Comparison of ENCODE assay signal across 20 cellular contexts in genomic region chr11:57054782-57055181, GRCh38.
DNase-seq lines count a peak whose midpoint lies in the region; ATAC-seq, FAIRE-seq and TF ChIP-seq lines count a peak whose summit lies in the region.
"Had no signal": no experiment of that assay in that cellular context is flagged by ENCODE, and none has a peak within 500 bp of the region (broad histone marks: within the 10 kb centered on the region; RNA-seq: fewer than 3 reads in every experiment).

No MANE protein-coding gene starts in this region.

- no peaks in the 10 kb centered on the region for H3F3A ChIP-seq in smooth muscle cell (ENCODE audit: low read depth)

- H3K27ac ChIP-seq in A549 = peak overlapping the region; percentile 16 to 54; a peak in 1 of 6 replicates
- H3K27ac ChIP-seq in smooth muscle cell (ENCODE audit: low read depth) = no peak overlapping the region
- H3K27ac ChIP-seq: 22Rv1, BLaER1 had no signal

- H3K27me3 ChIP-seq in smooth muscle cell (ENCODE audit: low read depth) = no peaks in the 10 kb centered on the region
- H3K27me3 ChIP-seq: BE2C, BLaER1 had no signal

- no peaks in the 10 kb centered on the region for H3K79me2 ChIP-seq in smooth muscle cell (ENCODE audit: low read depth)

- H4K20me1 ChIP-seq in smooth muscle cell (ENCODE audit: low read depth) = no peaks in the 10 kb centered on the region
- H4K20me1 ChIP-seq: BLaER1 had no signal

- H3K4me2 ChIP-seq in A549 (peak overlapping the region; percentile 33), smooth muscle cell (no peak overlapping the region)
- H3K4me2 ChIP-seq: BLaER1 had no signal

- no peak for TF ChIP-seq EP300 in A549 (IDR thresholded peaks at IDR 0.05)

- no peak overlapping the region for H3K9ac ChIP-seq in smooth muscle cell (ENCODE audit: low read depth)
- H3K9ac ChIP-seq: BLaER1 had no signal

- H3K9me3 ChIP-seq in A549 (no peaks in the 10 kb centered on the region), smooth muscle cell (replicated peaks; ENCODE audit: low read depth) (no peaks in the 10 kb centered on the region)
- H3K9me3 ChIP-seq: BE2C, BLaER1 had no signal

- no peak for ATAC-seq in A549
- peak; percentile 85 for ATAC-seq in SK-N-SH treated with all-trans-retinoic acid at 6 μM for 48 hours
- ATAC-seq: GM12878 had no signal

- TF ChIP-seq CTCF in A549 (IDR thresholded peaks at IDR 0.05) (no peak), smooth muscle cell (IDR thresholded peaks at IDR 0.05; ENCODE audit: borderline replicate concordance, insufficient read depth, poor library complexity, severe bottlenecking) (no peak)

- DNase-seq in A549 (ENCODE audit: low read depth in 1 of 2, low spot score in 1 of 2) (no peak), smooth muscle cell (lab: John Stamatoyannopoulos, UW; ENCODE audit: unreplicated experiment) (no peak), activated gamma-delta T cell (lab: John Stamatoyannopoulos, UW) (no peak), G401 (ENCODE audit: low spot score) (no peak)
- DNase-seq: ACHN; BE2C; C1 segment of cervical spinal cord; CD4-positive, alpha-beta memory T cell; CD4-positive, CD25-positive, alpha-beta regulatory T cell; CD8-positive, alpha-beta memory T cell; COR-L47; DMS 273 treated with DMSO at 0.1 percent for 48 hours; DMS79 treated with DMSO at 0.1 percent for 48 hours; GDM1 had no signal

- FAIRE-seq in A549 (lab: Jason Lieb, UNC) = no peak
- FAIRE-seq: GM12878, GM12892, GM18507 had no signal

- no peak overlapping the region for H3K4me3 ChIP-seq in A549
- H3K4me3 ChIP-seq in smooth muscle cell = no peak overlapping the region
- H3K4me3 ChIP-seq: BLaER1, GM12878 had no signal

- H2AFZ ChIP-seq in smooth muscle cell (ENCODE audit: low read depth) = peak overlapping the region; percentile 1

- TF ChIP-seq POLR2A in A549 (IDR thresholded peaks at IDR 0.05; ENCODE audit: low read length) = no peak

- in situ Hi-C loops in G401 (cut with HindIII; ENCODE audit: low sequenced_read_pairs) = no loop called here

- no peaks in the 10 kb centered on the region for H3K36me3 ChIP-seq in smooth muscle cell (ENCODE audit: low read depth)
- H3K36me3 ChIP-seq: BE2C, BLaER1 had no signal

- peaks cover 18% of the 10 kb centered on the region for H3K4me1 ChIP-seq in A549
- no peaks in the 10 kb centered on the region for H3K4me1 ChIP-seq in smooth muscle cell (ENCODE audit: low read depth)
- H3K4me1 ChIP-seq: BE2C, BLaER1 had no signal

- POLR2A ChIA-PET in A549 (lab: Yijun Ruan, JAX) = no interaction called here

- no peak for TF ChIP-seq RAD21 in A549 (conservative IDR thresholded peaks at IDR 0.05 in 1 of 2, IDR thresholded peaks at IDR 0.05 in 1 of 2)

- CTCF ChIA-PET in A549 (lab: Yijun Ruan, JAX) = no interaction called here

TF ChIP-seq in A549, 52 proteins besides CTCF, POLR2A, EP300 and RAD21:
- TF ChIP-seq CEBPB (IDR thresholded peaks at IDR 0.05) (no peak), PHF8 (IDR thresholded peaks at IDR 0.05; ENCODE audit: borderline replicate concordance, low read depth) (no peak), PBX3 (IDR thresholded peaks at IDR 0.05) (no peak), FOSB (CRISPR knock-in tag; IDR thresholded peaks at IDR 0.05) (no peak), SREBF2 (IDR thresholded peaks at IDR 0.05) (no peak), KDM5A (IDR thresholded peaks at IDR 0.05) (no peak), JUNB (IDR thresholded peaks at IDR 0.05) (no peak), ZFP36 (IDR thresholded peaks at IDR 0.05; ENCODE audit: borderline replicate concordance, partially characterized antibody) (no peak), HOXA7 (CRISPR knock-in tag; IDR thresholded peaks at IDR 0.05) (no peak), CBX8 (IDR thresholded peaks at IDR 0.05) (no peak), ZC3H11A (IDR thresholded peaks at IDR 0.05) (no peak), RARB (CRISPR knock-in tag; IDR thresholded peaks at IDR 0.05) (no peak), HES2 (IDR thresholded peaks at IDR 0.05) (no peak), FOXS1 (CRISPR knock-in tag; IDR thresholded peaks at IDR 0.05) (no peak)

TF ChIP-seq in SK-N-SH treated with all-trans-retinoic acid at 6 μM for 48 hours, 23 proteins besides CTCF, POLR2A, EP300 and RAD21 (continues in another document):
- TF ChIP-seq CSDC2 (CRISPR knock-in tag; IDR thresholded peaks at IDR 0.05) (no peak), SNAI2 (CRISPR knock-in tag; IDR thresholded peaks at IDR 0.05) (peak; percentile 52; the same call in 1 of the 2 replicates), ISL1 (CRISPR knock-in tag; IDR thresholded peaks at IDR 0.05) (peak; percentile 97), OSR1 (CRISPR knock-in tag; IDR thresholded peaks at IDR 0.05) (no peak), ARNTL (CRISPR knock-in tag; IDR thresholded peaks at IDR 0.05; ENCODE audit: borderline replicate concordance, low read depth) (no peak), ZNF70 (CRISPR knock-in tag; IDR thresholded peaks at IDR 0.05) (no peak), ZNF565 (CRISPR knock-in tag; conservative IDR thresholded peaks at IDR 0.05; ENCODE audit: low read depth) (no peak), TCF4 (CRISPR knock-in tag; IDR thresholded peaks at IDR 0.05; ENCODE audit: borderline replicate concordance) (peak; percentile 97), ZFP30 (CRISPR knock-in tag; IDR thresholded peaks at IDR 0.05) (no peak), RARB (CRISPR knock-in tag; IDR thresholded peaks at IDR 0.05) (no peak), CSRNP3 (CRISPR knock-in tag; IDR thresholded peaks at IDR 0.05) (peak; percentile 86; the same call in 1 of the 2 replicates), PATZ1 (CRISPR knock-in tag; IDR thresholded peaks at IDR 0.05; ENCODE audit: borderline replicate concordance) (peak; percentile 51; the same call in 1 of the 2 replicates), TOX (CRISPR knock-in tag; IDR thresholded peaks at IDR 0.05; ENCODE audit: borderline replicate concordance) (no peak), GLIS3 (CRISPR knock-in tag; IDR thresholded peaks at IDR 0.05) (peak; percentile 90; the same call in 1 of the 2 replicates), ZFP3 (CRISPR knock-in tag; IDR thresholded peaks at IDR 0.05) (no peak), TSHZ2 (CRISPR knock-in tag; IDR thresholded peaks at IDR 0.05) (peak; percentile 88)
